23 cellular contexts compared by ENCODE assay signal in genomic region chr5:125272364-125272763, GRCh38.
"Had no signal": no experiment of that assay in that cellular context is flagged by ENCODE, and none has a peak within 500 bp of the region (broad histone marks: within the 10 kb centered on the region; RNA-seq: fewer than 3 reads in every experiment).

No MANE protein-coding gene starts in this region.

- H3K9ac ChIP-seq: parathyroid adenoma had no signal

- H3K4me1 ChIP-seq: colonic mucosa, stomach, suprapubic skin, tibial nerve had no signal

- H3K4me3 ChIP-seq: colonic mucosa, esophagus muscularis mucosa, heart left ventricle, stomach, suprapubic skin, tibial nerve had no signal

- DNase-seq: activated CD4-positive, alpha-beta T cell treated with anti-CD3 and anti-CD28 coated beads, Interleukin-2, amount 50 U/mL, for 4 hours; activated CD8-positive, alpha-beta memory T cell treated with anti-CD3 and anti-CD28 coated beads for 24 hours; activated CD8-positive, alpha-beta memory T cell treated with anti-CD3 and anti-CD28 coated beads, Interleukin-2, amount 50 U/mL, for 4 hours; activated naive CD4-positive, alpha-beta T cell; activated naive CD8-positive, alpha-beta T cell treated with anti-CD3 and anti-CD28 coated beads for 36 hours; activated T-cell treated with anti-CD3 and anti-CD28 coated beads, Interleukin-2, amount 50 U/mL, for 24 hours; colonic mucosa; heart left ventricle; islet precursor cell; left colon; mesenchymal stem cell; nucleus accumbens; right cardiac atrium; stimulated activated CD4-positive, alpha-beta T cell treated with anti-CD3 and anti-CD28 coated beads, Interleukin-12 subunit alpha, Interleukin-12 subunit beta, amount 100 ng/mL, for 4 hours; stomach had no signal

- H3K27ac Mint-ChIP-seq: activated naive CD8-positive, alpha-beta T cell treated with anti-CD3 and anti-CD28 coated beads for 36 hours; activated T-cell treated with anti-CD3 and anti-CD28 coated beads, Interleukin-2, amount 50 U/mL, for 24 hours; activated T-helper 17 cell treated with anti-CD3 and anti-CD28 coated beads, Interleukin-2, amount 50 U/mL, for 72 hours; WTC11 had no signal

- H3K27me3 Mint-ChIP-seq: activated T-cell treated with anti-CD3 and anti-CD28 coated beads, Interleukin-2, amount 50 U/mL, for 24 hours; activated T-helper 17 cell treated with anti-CD3 and anti-CD28 coated beads, Interleukin-2, amount 50 U/mL, for 72 hours; central memory CD8-positive, alpha-beta T cell had no signal

- H3K9me3 ChIP-seq: colonic mucosa, esophagus muscularis mucosa, heart left ventricle, stomach, suprapubic skin, tibial nerve had no signal

- H3K79me2 ChIP-seq: parathyroid adenoma had no signal

- ATAC-seq: activated T-helper 17 cell treated with anti-CD3 and anti-CD28 coated beads, Interleukin-2, amount 50 U/mL, for 72 hours; heart left ventricle; left colon; right cardiac atrium; WTC11 had no signal

- H3K36me3 Mint-ChIP-seq: activated naive CD8-positive, alpha-beta T cell treated with anti-CD3 and anti-CD28 coated beads for 36 hours; WTC11 had no signal

- H3K4me1 Mint-ChIP-seq: activated naive CD8-positive, alpha-beta T cell treated with anti-CD3 and anti-CD28 coated beads for 36 hours; activated T-helper 17 cell treated with anti-CD3 and anti-CD28 coated beads, Interleukin-2, amount 50 U/mL, for 72 hours; central memory CD8-positive, alpha-beta T cell had no signal

- H3K4me3 Mint-ChIP-seq: activated naive CD8-positive, alpha-beta T cell treated with anti-CD3 and anti-CD28 coated beads for 36 hours; activated T-cell treated with anti-CD3 and anti-CD28 coated beads, Interleukin-2, amount 50 U/mL, for 24 hours; activated T-helper 17 cell treated with anti-CD3 and anti-CD28 coated beads, Interleukin-2, amount 50 U/mL, for 72 hours; central memory CD8-positive, alpha-beta T cell; nephron; WTC11 had no signal

- H3K27me3 ChIP-seq: colonic mucosa, esophagus muscularis mucosa, heart left ventricle, stomach, suprapubic skin, tibial nerve had no signal

- H3K36me3 ChIP-seq: colonic mucosa, esophagus muscularis mucosa, heart left ventricle, stomach, suprapubic skin, tibial nerve had no signal

- H3K27ac ChIP-seq: colonic mucosa, esophagus muscularis mucosa, heart left ventricle, parathyroid adenoma, stomach, suprapubic skin, tibial nerve had no signal
